17 cellular contexts compared by ENCODE assay signal in genomic region chr4:1490011-1490905, GRCh38.
A peak's percentile ranks its signal among the peaks of the same experiment; 100 is the strongest.
DNase-seq lines count a peak whose midpoint lies in the region; ATAC-seq, FAIRE-seq and TF ChIP-seq lines count a peak whose summit lies in the region.
"Had no signal": no experiment of that assay in that cellular context is flagged by ENCODE, and none has a peak within 500 bp of the region (broad histone marks: within the 10 kb centered on the region; RNA-seq: fewer than 3 reads in every experiment).

No MANE protein-coding gene starts in this region.

- no peak for TF ChIP-seq CTCF in heart right ventricle (IDR thresholded peaks at IDR 0.05)
- TF ChIP-seq CTCF in SK-N-SH (IDR thresholded peaks at IDR 0.05), result no peak
- no peak for TF ChIP-seq CTCF in HepG2 (CRISPR knock-in tag; IDR thresholded peaks at IDR 0.05)
- TF ChIP-seq CTCF in upper lobe of right lung (IDR thresholded peaks at IDR 0.05), result no peak

- H2AFZ ChIP-seq in SK-N-SH (ENCODE audit: low read depth) (no peak overlapping the region), HepG2 (ENCODE audit: low read length) (no peak overlapping the region)

- H4K20me1 ChIP-seq in SK-N-SH (ENCODE audit: insufficient read depth) (no peaks in the 10 kb centered on the region), HepG2 (ENCODE audit: insufficient read depth, low read length) (no peaks in the 10 kb centered on the region)

- H3K4me1 ChIP-seq in heart right ventricle (no peaks in the 10 kb centered on the region), SK-N-SH (ENCODE audit: control insufficient read depth in 1 of 2, insufficient read depth in 2 of 2, low read depth in 1 of 2, low read length in 1 of 2) (peaks cover 0 to 7% of the 10 kb centered on the region in 2 experiments; a peak in 1 of 4 replicates), HepG2 (ENCODE audit: insufficient read depth, low read length) (no peaks in the 10 kb centered on the region), upper lobe of right lung (no peaks in the 10 kb centered on the region)

- no peaks in the 10 kb centered on the region for H3F3A ChIP-seq in SK-N-SH (replicated peaks; ENCODE audit: insufficient read depth)

- in situ Hi-C loops in HepG2 (cut with HindIII; ENCODE audit: extremely low pct_ligation_motif_present, low pct_unique_long_range_greater_than_20kb), result no loop called here

- H3K4me3 ChIP-seq in heart right ventricle, result no peak overlapping the region
- no peak overlapping the region; a peak in 1 of 4 replicates for H3K4me3 ChIP-seq in SK-N-SH (ENCODE audit: low read depth in 2 of 2, low read length in 1 of 2)
- no peak overlapping the region for H3K4me3 ChIP-seq in HepG2 (replicated peaks in 1 of 3; ENCODE audit: insufficient read depth in 1 of 3, low read depth in 2 of 3, low read length in 3 of 3)
- no peak overlapping the region for H3K4me3 ChIP-seq in upper lobe of right lung
- H3K4me3 ChIP-seq: BLaER1 treated with 17β-estradiol and CSF1 and Interleukin-3, amounts not matched to agents 10 nM and 100 nM; GM12878 had no signal

- ATAC-seq in left ventricle myocardium superior, result no peak
- ATAC-seq in heart right ventricle, result no peak
- ATAC-seq in HepG2, result no peak
- ATAC-seq in upper lobe of right lung, result no peak
- ATAC-seq: GM12878 had no signal

- H3K9ac ChIP-seq in SK-N-SH (no peak overlapping the region), HepG2 (ENCODE audit: insufficient read depth, low read depth, low read length) (no peak overlapping the region)

- H3K9me2 ChIP-seq in SK-N-SH, result no peaks in the 10 kb centered on the region

- TF ChIP-seq EP300 in SK-N-SH (IDR thresholded peaks at IDR 0.05; ENCODE audit: borderline replicate concordance in 1 of 2, low read depth in 1 of 2, low read length in 1 of 2) (no peak), HepG2 (IDR thresholded peaks at IDR 0.05; ENCODE audit: low read depth in 2 of 2, low read length in 2 of 2) (no peak), HepG2 (CRISPR knock-in tag; IDR thresholded peaks at IDR 0.05; ENCODE audit: borderline replicate concordance) (no peak)

- peak; percentile 15 for DNase-seq in left ventricle myocardium superior
- DNase-seq in heart right ventricle, result no peak
- DNase-seq in SK-N-SH, result peak; percentile 71
- no peak for DNase-seq in HepG2 (ENCODE audit: low spot score)
- peak; percentile 41 for DNase-seq in upper lobe of right lung
- DNase-seq in CD1c-positive myeloid dendritic cell (ENCODE audit: extremely low spot score), result no peak
- no peak for DNase-seq in COR-L47 (lab: John Stamatoyannopoulos, UW)
- DNase-seq: DMS53, KG1, NCI-H1092 treated with DMSO at 0.1 percent for 48 hours, NCI-H1694 treated with DMSO at 0.1 percent for 48 hours, NCI-H446 treated with DMSO at 0.1 percent for 48 hours, NCI-H774 had no signal

- H3K9me3 ChIP-seq in heart right ventricle (peaks cover 0 to 19% (median 8%) of the 10 kb centered on the region in 11 donors), SK-N-SH (no peaks in the 10 kb centered on the region), HepG2 (ENCODE audit: low read length) (peaks cover 14% of the 10 kb centered on the region), upper lobe of right lung (peaks cover 8% of the 10 kb centered on the region)

- H3K27me3 ChIP-seq in heart right ventricle, result peaks cover 6 to 75% (median 54%) of the 10 kb centered on the region in 7 donors
- H3K27me3 ChIP-seq in SK-N-SH (ENCODE audit: insufficient read depth), result peaks cover 61% of the 10 kb centered on the region
- peaks cover 17 to 64% of the 10 kb centered on the region in 2 experiments for H3K27me3 ChIP-seq in HepG2 (ENCODE audit: control insufficient read depth in 1 of 2, insufficient read depth in 2 of 2, low read length in 2 of 2)
- H3K27me3 ChIP-seq in upper lobe of right lung, result peaks cover 50% of the 10 kb centered on the region

- TF ChIP-seq RAD21 in SK-N-SH (IDR thresholded peaks at IDR 0.05; ENCODE audit: low read length), result no peak
- no peak for TF ChIP-seq RAD21 in HepG2 (CRISPR knock-in tag; IDR thresholded peaks at IDR 0.05)

- CTCF ChIA-PET in SK-N-SH (lab: Yijun Ruan, JAX) (interaction anchor here (1.6 to 6.1 kb wide), 3 partner anchors 23 to 139 kb away, joined by 5 to 21 read pairs (median 8); no protein-coding TSS in a partner anchor), HepG2 (lab: Yijun Ruan, JAX; ENCODE audit: low intra/inter-chr PET ratio, low total read pairs) (no interaction called here)

- H3K4me2 ChIP-seq in SK-N-SH (no peak overlapping the region), HepG2 (ENCODE audit: low read depth, low read length) (no peak overlapping the region)

- POLR2A ChIA-PET in SK-N-SH (lab: Yijun Ruan, JAX), result no interaction called here
- POLR2A ChIA-PET in HepG2 (lab: Yijun Ruan, JAX), result no interaction called here

- H3K36me3 ChIP-seq in heart right ventricle (no peaks in the 10 kb centered on the region), SK-N-SH (replicated peaks in 1 of 2; ENCODE audit: control insufficient read depth in 1 of 2, insufficient read depth in 2 of 2, low read length in 1 of 2) (no peaks in the 10 kb centered on the region), HepG2 (replicated peaks in 1 of 2; ENCODE audit: control insufficient read depth in 1 of 2, insufficient read depth in 2 of 2, low read length in 2 of 2) (no peaks in the 10 kb centered on the region), upper lobe of right lung (no peaks in the 10 kb centered on the region)
- H3K36me3 ChIP-seq: BLaER1 treated with 17β-estradiol and CSF1 and Interleukin-3, amounts not matched to agents 10 nM and 100 nM had no signal

- 83 to 86% methylated on average over 46 of the region's 46 CpGs for WGBS in heart right ventricle, 2 donors
- WGBS in SK-N-SH (ENCODE audit: low lambda C conversion rate), result 10% methylated on average over 17 of the region's 46 CpGs
- WGBS in HepG2 (ENCODE audit: low lambda C conversion rate), result 57% methylated on average over 17 of the region's 46 CpGs

- BruUV-seq in HepG2 (replicated peaks; lab: Mats Ljungman, UMichigan), result no TSS peak

- H3K27ac ChIP-seq in heart right ventricle (no peak overlapping the region), SK-N-SH (ENCODE audit: low read depth in 2 of 2, low read length in 1 of 2) (no peak overlapping the region), HepG2 (ENCODE audit: extremely low read length, insufficient read depth, low read length) (no peak overlapping the region), upper lobe of right lung (no peak overlapping the region)
- H3K27ac ChIP-seq: BLaER1 treated with 17β-estradiol and CSF1 and Interleukin-3, amounts not matched to agents 10 nM and 100 nM; HL-60 had no signal

- H3K79me2 ChIP-seq in SK-N-SH (ENCODE audit: insufficient read depth), result no peaks in the 10 kb centered on the region
- no peaks in the 10 kb centered on the region for H3K79me2 ChIP-seq in HepG2 (ENCODE audit: insufficient read depth, low read length)

- TF ChIP-seq POLR2A in HepG2 (IDR thresholded peaks at IDR 0.05; ENCODE audit: insufficient read depth in 1 of 2, low read depth in 2 of 2, low read length in 2 of 2), result no peak

- intact Hi-C loops in left ventricle myocardium superior (cut with micrococcal nuclease), result no loop called here
- intact Hi-C loops in heart right ventricle (cut with DNase I), result no loop called here
- intact Hi-C loops in HepG2 (cut with micrococcal nuclease; ENCODE audit: unreplicated experiment), result no loop called here
- intact Hi-C loops in upper lobe of right lung (cut with DNase I), result no loop called here

- no peak for FAIRE-seq in HepG2 (lab: Jason Lieb, UNC)
- FAIRE-seq: GM12878, GM18507 had no signal

TF ChIP-seq in SK-N-SH, 30 proteins besides CTCF, POLR2A, EP300 and RAD21:
- TF ChIP-seq NFIC (IDR thresholded peaks at IDR 0.05; ENCODE audit: borderline replicate concordance), result no peak
- no peak for TF ChIP-seq USF2 (IDR thresholded peaks at IDR 0.05; ENCODE audit: borderline replicate concordance, low read depth, low read length)
- 0 out of 2 replicates have a peak, but pooled peaks have one; percentile 16 for TF ChIP-seq GATA2 (CRISPR knock-in tag; IDR thresholded peaks at IDR 0.05)
- peak; percentile 25; the same call in 1 of the 2 replicates for TF ChIP-seq EZH2phosphoT487 (IDR thresholded peaks at IDR 0.05; ENCODE audit: borderline replicate concordance, low read depth)

TF ChIP-seq in HepG2, 621 proteins besides CTCF, POLR2A, EP300 and RAD21:
- TF ChIP-seq ATAD3A (CRISPR knock-in tag; IDR thresholded peaks at IDR 0.05), result no peak
- TF ChIP-seq HMG20B (CRISPR knock-in tag; conservative IDR thresholded peaks at IDR 0.05), result no peak
- peak; percentile 69 for TF ChIP-seq ZNF629 (CRISPR knock-in tag; conservative IDR thresholded peaks at IDR 0.05)
- TF ChIP-seq ZHX1 (CRISPR knock-in tag; IDR thresholded peaks at IDR 0.05; ENCODE audit: low read depth), result no peak

Comparison
In these comparisons a context has a peak if more than half of its experiments do, and no peak if none do; other contexts are left out.
1. DNase-seq: peak in left ventricle myocardium superior (single experiment), SK-N-SH (single experiment) and upper lobe of right lung (single experiment); none in heart right ventricle (0 of 2), HepG2 (single experiment), CD1c-positive myeloid dendritic cell (single experiment) and COR-L47 (single experiment).